Comparison of ENCODE assay signal across 20 cellular contexts in genomic region chr7:85774931-85775330, GRCh38.
DNase-seq lines count a peak whose midpoint lies in the region; ATAC-seq and TF ChIP-seq lines count a peak whose summit lies in the region.
"Had no signal": no experiment of that assay in that cellular context is flagged by ENCODE, and none has a peak within 500 bp of the region (broad histone marks: within the 10 kb centered on the region; RNA-seq: fewer than 3 reads in every experiment).

No MANE protein-coding gene starts in this region.

- no peak overlapping the region for H3K4me3 Mint-ChIP-seq in natural killer cell treated with Interleukin-12 subunit alpha and Interleukin-12 subunit beta and Interleukin-15 and Interleukin-18, amount 100 ng/mL, for 72 hours
- no peak overlapping the region for H3K4me3 Mint-ChIP-seq in type B pancreatic cell
- H3K4me3 Mint-ChIP-seq: CD4-positive, CD25-positive, alpha-beta regulatory T cell; CD8-positive, alpha-beta memory T cell; GM23338 had no signal

- H3K36me3 ChIP-seq in adipocyte (ENCODE audit: control insufficient read depth, insufficient read depth, low read length, severe bottlenecking) (no peaks in the 10 kb centered on the region), mesenchymal stem cell (ENCODE audit: control insufficient read depth in 1 of 2, insufficient read depth in 2 of 2, low read depth in 1 of 2, low read length in 2 of 2) (no peaks in the 10 kb centered on the region), tibial artery (no peaks in the 10 kb centered on the region)
- H3K36me3 ChIP-seq: BE2C had no signal

- no peak overlapping the region for H4K91ac ChIP-seq in mesenchymal stem cell (ENCODE audit: low read length)

- no peak overlapping the region for H3K23ac ChIP-seq in mesenchymal stem cell (ENCODE audit: low read length in 2 of 2)

- no peak overlapping the region for H2BK15ac ChIP-seq in mesenchymal stem cell (ENCODE audit: low read depth, poor library complexity, severe bottlenecking)

- no peaks in the 10 kb centered on the region for H3K27me3 ChIP-seq in adipocyte (replicated peaks; ENCODE audit: control insufficient read depth, insufficient read depth, low read length)
- no peaks in the 10 kb centered on the region for H3K27me3 ChIP-seq in mesenchymal stem cell (ENCODE audit: control insufficient read depth in 1 of 2, insufficient read depth in 1 of 2, low read length in 2 of 2)
- H3K27me3 ChIP-seq in tibial artery = no peaks in the 10 kb centered on the region
- H3K27me3 ChIP-seq: BE2C had no signal

- intact Hi-C loops in tibial artery (cut with DNase I; ENCODE audit: low total_unique reads) = no loop called here

- H3K79me1 ChIP-seq in mesenchymal stem cell (replicated peaks; ENCODE audit: low read length, poor library complexity, severe bottlenecking) = no peaks in the 10 kb centered on the region

- H3K36me3 Mint-ChIP-seq in natural killer cell treated with Interleukin-12 subunit alpha and Interleukin-12 subunit beta and Interleukin-15 and Interleukin-18, amount 100 ng/mL, for 72 hours = no peaks in the 10 kb centered on the region
- H3K36me3 Mint-ChIP-seq in type B pancreatic cell = no peaks in the 10 kb centered on the region
- H3K36me3 Mint-ChIP-seq: CD4-positive, CD25-positive, alpha-beta regulatory T cell; CD8-positive, alpha-beta memory T cell had no signal

- no peak overlapping the region for H3K4ac ChIP-seq in mesenchymal stem cell (ENCODE audit: low read depth in 1 of 2, low read length in 2 of 2)

- ATAC-seq in natural killer cell treated with Interleukin-12 subunit alpha and Interleukin-12 subunit beta and Interleukin-15 and Interleukin-18, amount 100 ng/mL, for 72 hours = no peak
- ATAC-seq: GM12878, GM23338 had no signal

- 85% methylated on average over 6 of the region's 6 CpGs for WGBS in mesenchymal stem cell

- no peak for DNase-seq in adipocyte (ENCODE audit: low read depth)
- DNase-seq in fibroblast of the aortic adventitia (ENCODE audit: low read depth) = peak; percentile 2
- no peak for DNase-seq in mesenchymal stem cell
- DNase-seq in tibial artery = peak; percentile 52 to 65
- DNase-seq in natural killer cell treated with Interleukin-12 subunit alpha and Interleukin-12 subunit beta and Interleukin-15 and Interleukin-18, amount 100 ng/mL, for 72 hours (ENCODE audit: low spot score) = no peak
- DNase-seq in activated effector memory CD4-positive, alpha-beta T cell treated with anti-CD3 and anti-CD28 coated beads, Interleukin-2, amount 50 U/mL, for 16 hours = no peak
- no peak for DNase-seq in type B pancreatic cell (ENCODE audit: extremely low spot score, unreplicated experiment)
- DNase-seq: ACHN; BE2C; C1 segment of cervical spinal cord; CD4-positive, CD25-positive, alpha-beta regulatory T cell; CD8-positive, alpha-beta memory T cell; COR-L47; DMS 273 treated with DMSO at 0.1 percent for 48 hours; DMS53; DND-41; EL; HCEC 1CT had no signal

- H3K27ac Mint-ChIP-seq in natural killer cell treated with Interleukin-12 subunit alpha and Interleukin-12 subunit beta and Interleukin-15 and Interleukin-18, amount 100 ng/mL, for 72 hours = no peak overlapping the region
- H3K27ac Mint-ChIP-seq in type B pancreatic cell = no peak overlapping the region
- H3K27ac Mint-ChIP-seq: CD4-positive, CD25-positive, alpha-beta regulatory T cell; CD8-positive, alpha-beta memory T cell; GM23338 had no signal

- H2BK120ac ChIP-seq in mesenchymal stem cell (ENCODE audit: low read depth, low read length) = no peak overlapping the region

- no peak overlapping the region for H2AFZ ChIP-seq in mesenchymal stem cell (ENCODE audit: low read depth, low read length)
- H2AFZ ChIP-seq: GM23338 had no signal

- H2AK5ac ChIP-seq in mesenchymal stem cell (ENCODE audit: low read length, severe bottlenecking) = no peak overlapping the region

- H3K4me2 ChIP-seq in mesenchymal stem cell (ENCODE audit: low read length, poor library complexity, severe bottlenecking) = no peak overlapping the region
- H3K4me2 ChIP-seq: GM23338 had no signal

- H3K18ac ChIP-seq in mesenchymal stem cell (ENCODE audit: low read depth in 1 of 2, low read length in 2 of 2) = no peak overlapping the region

- no peak overlapping the region for H3K14ac ChIP-seq in mesenchymal stem cell (ENCODE audit: low read length in 2 of 2)

- no peaks in the 10 kb centered on the region for H3K4me1 Mint-ChIP-seq in natural killer cell treated with Interleukin-12 subunit alpha and Interleukin-12 subunit beta and Interleukin-15 and Interleukin-18, amount 100 ng/mL, for 72 hours (ENCODE audit: low read depth in 2 of 2)
- peaks cover 11% of the 10 kb centered on the region for H3K4me1 Mint-ChIP-seq in type B pancreatic cell (ENCODE audit: unreplicated experiment)
- H3K4me1 Mint-ChIP-seq: CD4-positive, CD25-positive, alpha-beta regulatory T cell; CD8-positive, alpha-beta memory T cell; GM23338 had no signal

- H4K8ac ChIP-seq in mesenchymal stem cell (ENCODE audit: low read length) = no peak overlapping the region

- H2BK12ac ChIP-seq in mesenchymal stem cell (ENCODE audit: low read length in 2 of 2) = no peak overlapping the region

- no peak overlapping the region for H3K9ac ChIP-seq in adipocyte (ENCODE audit: low read length)
- peak overlapping the region; percentile 11 for H3K9ac ChIP-seq in mesenchymal stem cell (ENCODE audit: low read length)

- no peak overlapping the region for H3K27ac ChIP-seq in mesenchymal stem cell (ENCODE audit: low read length, poor library complexity, severe bottlenecking)
- no peak overlapping the region for H3K27ac ChIP-seq in tibial artery

- H3K4me1 ChIP-seq in adipocyte (ENCODE audit: control insufficient read depth, insufficient read depth, low read length) (peaks cover 55% of the 10 kb centered on the region), mesenchymal stem cell (ENCODE audit: control insufficient read depth, insufficient read depth, low read depth, low read length) (no peaks in the 10 kb centered on the region), tibial artery (no peaks in the 10 kb centered on the region)
- H3K4me1 ChIP-seq: BE2C had no signal

- TF ChIP-seq CTCF in fibroblast of the aortic adventitia (IDR thresholded peaks at IDR 0.05; ENCODE audit: insufficient read depth, low read length) (no peak), tibial artery (IDR thresholded peaks at IDR 0.05) (no peak), type B pancreatic cell (conservative IDR thresholded peaks at IDR 0.05) (no peak)

- H3K27me3 Mint-ChIP-seq in natural killer cell treated with Interleukin-12 subunit alpha and Interleukin-12 subunit beta and Interleukin-15 and Interleukin-18, amount 100 ng/mL, for 72 hours = no peaks in the 10 kb centered on the region
- no peaks in the 10 kb centered on the region for H3K27me3 Mint-ChIP-seq in type B pancreatic cell
- H3K27me3 Mint-ChIP-seq: CD4-positive, CD25-positive, alpha-beta regulatory T cell; CD8-positive, alpha-beta memory T cell had no signal

- H3K4me3 ChIP-seq in adipocyte (ENCODE audit: low read length) (peak overlapping the region; percentile 21), fibroblast of the aortic adventitia (ENCODE audit: low read depth, low read length) (no peak overlapping the region), mesenchymal stem cell (ENCODE audit: insufficient read depth in 1 of 2, low read depth in 1 of 2, low read length in 2 of 2) (no peak overlapping the region), tibial artery (no peak overlapping the region)
- H3K4me3 ChIP-seq: GM12878, GM23338 had no signal

- H3K9me3 ChIP-seq in adipocyte (ENCODE audit: control insufficient read depth, low read length) (no peaks in the 10 kb centered on the region), mesenchymal stem cell (ENCODE audit: control insufficient read depth, low read length) (no peaks in the 10 kb centered on the region), tibial artery (no peaks in the 10 kb centered on the region)
- H3K9me3 ChIP-seq: BE2C had no signal

- peaks cover 4% of the 10 kb centered on the region for H3K9me3 Mint-ChIP-seq in natural killer cell treated with Interleukin-12 subunit alpha and Interleukin-12 subunit beta and Interleukin-15 and Interleukin-18, amount 100 ng/mL, for 72 hours
- H3K9me3 Mint-ChIP-seq in type B pancreatic cell = no peaks in the 10 kb centered on the region
- H3K9me3 Mint-ChIP-seq: GM23338 had no signal

- H2BK5ac ChIP-seq in mesenchymal stem cell (ENCODE audit: low read depth, low read length, poor library complexity, severe bottlenecking) = no peak overlapping the region

Comparison
In these comparisons a context has a peak if more than half of its experiments do, and no peak if none do; other contexts are left out.
1. DNase-seq: peak in fibroblast of the aortic adventitia (single experiment) and tibial artery (2 of 2); none in adipocyte (single experiment), mesenchymal stem cell (single experiment), natural killer cell treated with Interleukin-12 subunit alpha and Interleukin-12 subunit beta and Interleukin-15 and Interleukin-18, amount 100 ng/mL, for 72 hours (single experiment), activated effector memory CD4-positive, alpha-beta T cell treated with anti-CD3 and anti-CD28 coated beads, Interleukin-2, amount 50 U/mL, for 16 hours (single experiment) and type B pancreatic cell (single experiment).